ENCODE assay signal across 1 cellular context in the genomic region with DNA sequence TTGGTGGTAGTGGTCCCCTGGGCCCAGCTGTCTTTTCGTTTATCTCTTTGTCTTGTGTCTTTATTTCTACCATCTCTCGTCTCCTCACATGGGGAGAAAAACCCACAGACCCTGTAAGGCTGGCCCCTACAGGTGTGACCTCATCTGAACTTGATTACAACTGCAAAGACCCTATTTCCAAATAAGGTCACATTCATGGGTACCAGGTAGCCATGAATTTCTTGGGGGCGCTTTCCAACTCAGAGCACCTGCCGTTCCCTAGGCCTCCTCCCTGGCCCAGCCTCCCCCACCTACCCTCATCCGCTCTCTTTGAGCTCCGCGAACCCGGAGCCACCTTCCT.
TF ChIP-seq lines count a peak whose summit lies in the region.

No MANE protein-coding gene starts in this region.

TF ChIP-seq in K562, 482 proteins besides CTCF, POLR2A, EP300 and RAD21 (continued from another document):
- TF ChIP-seq, protein P1, sequence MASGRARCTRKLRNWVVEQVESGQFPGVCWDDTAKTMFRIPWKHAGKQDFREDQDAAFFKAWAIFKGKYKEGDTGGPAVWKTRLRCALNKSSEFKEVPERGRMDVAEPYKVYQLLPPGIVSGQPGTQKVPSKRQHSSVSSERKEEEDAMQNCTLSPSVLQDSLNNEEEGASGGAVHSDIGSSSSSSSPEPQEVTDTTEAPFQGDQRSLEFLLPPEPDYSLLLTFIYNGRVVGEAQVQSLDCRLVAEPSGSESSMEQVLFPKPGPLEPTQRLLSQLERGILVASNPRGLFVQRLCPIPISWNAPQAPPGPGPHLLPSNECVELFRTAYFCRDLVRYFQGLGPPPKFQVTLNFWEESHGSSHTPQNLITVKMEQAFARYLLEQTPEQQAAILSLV (tag; IDR thresholded peaks at IDR 0.05) = no peak
- TF ChIP-seq ZNF232 (CRISPR knock-in tag; IDR thresholded peaks at IDR 0.05) = no peak
- TF ChIP-seq, protein P2, sequence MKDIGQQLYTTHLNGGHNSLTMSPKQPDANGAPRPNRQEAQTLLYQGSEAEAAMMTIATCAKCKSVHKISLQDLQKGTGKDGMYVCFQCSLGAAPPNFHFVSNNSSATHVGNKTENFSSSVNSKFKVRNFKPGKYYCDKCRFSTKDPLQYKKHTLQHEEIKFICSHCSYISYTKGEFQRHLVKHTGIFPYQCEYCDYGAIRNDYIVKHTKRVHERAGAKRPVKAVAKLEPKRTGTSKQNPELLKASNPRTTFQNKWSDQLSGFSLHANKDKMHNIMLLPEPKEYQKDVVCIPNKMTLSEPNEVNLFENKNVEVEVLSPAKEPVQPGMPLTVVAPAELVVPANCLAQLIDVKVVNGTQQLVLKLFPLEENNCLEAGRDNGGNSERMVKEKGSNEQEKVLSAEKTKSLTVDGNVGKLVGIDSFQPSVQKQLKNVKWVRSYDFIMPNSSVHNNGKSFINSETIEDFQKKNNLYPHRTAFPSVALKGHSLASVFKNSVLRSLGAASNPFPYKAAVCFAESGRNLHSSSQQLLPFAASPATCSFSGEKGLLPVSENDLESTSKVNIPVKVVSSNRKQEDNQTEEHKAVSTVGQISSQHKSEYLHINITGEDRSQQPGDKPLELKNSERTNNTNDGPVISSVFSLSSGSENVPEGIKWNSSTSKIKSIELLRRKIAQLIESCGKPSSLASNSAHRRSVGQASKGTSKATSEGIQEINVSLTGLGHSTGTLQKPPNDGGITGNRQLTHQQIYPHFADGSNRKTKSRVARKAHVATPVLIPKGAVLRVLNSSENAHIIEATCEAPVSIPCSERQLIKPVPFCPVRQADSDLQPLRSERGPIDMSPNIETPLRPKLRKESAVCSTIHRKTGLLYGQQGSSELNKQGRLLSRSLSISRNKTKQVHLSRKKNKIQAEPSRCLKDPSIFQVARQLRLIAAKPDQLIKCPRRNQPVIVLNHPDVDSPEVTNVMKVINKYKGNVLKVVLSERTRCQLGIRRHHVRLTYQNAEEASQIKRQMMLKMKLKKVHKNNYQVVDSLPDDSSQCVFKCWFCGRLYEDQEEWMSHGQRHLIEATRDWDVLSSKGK (CRISPR knock-in tag; IDR thresholded peaks at IDR 0.05) = no peak
- TF ChIP-seq, protein P3, sequence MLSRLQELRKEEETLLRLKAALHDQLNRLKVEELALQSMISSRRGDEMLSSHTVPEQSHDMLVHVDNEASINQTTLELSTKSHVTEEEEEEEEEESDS (CRISPR knock-in tag; IDR thresholded peaks at IDR 0.05) = no peak
- TF ChIP-seq ATF7 (IDR thresholded peaks at IDR 0.05) = peak; percentile 30; the same call in 1 of the 2 replicates
- no peak for TF ChIP-seq FOXP1 (CRISPR knock-in tag; IDR thresholded peaks at IDR 0.05)
- 0 out of 2 replicates have a peak, but pooled peaks have one; percentile 6 for TF ChIP-seq DPF2 (IDR thresholded peaks at IDR 0.05)
- TF ChIP-seq, protein P4, sequence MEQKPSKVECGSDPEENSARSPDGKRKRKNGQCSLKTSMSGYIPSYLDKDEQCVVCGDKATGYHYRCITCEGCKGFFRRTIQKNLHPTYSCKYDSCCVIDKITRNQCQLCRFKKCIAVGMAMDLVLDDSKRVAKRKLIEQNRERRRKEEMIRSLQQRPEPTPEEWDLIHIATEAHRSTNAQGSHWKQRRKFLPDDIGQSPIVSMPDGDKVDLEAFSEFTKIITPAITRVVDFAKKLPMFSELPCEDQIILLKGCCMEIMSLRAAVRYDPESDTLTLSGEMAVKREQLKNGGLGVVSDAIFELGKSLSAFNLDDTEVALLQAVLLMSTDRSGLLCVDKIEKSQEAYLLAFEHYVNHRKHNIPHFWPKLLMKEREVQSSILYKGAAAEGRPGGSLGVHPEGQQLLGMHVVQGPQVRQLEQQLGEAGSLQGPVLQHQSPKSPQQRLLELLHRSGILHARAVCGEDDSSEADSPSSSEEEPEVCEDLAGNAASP (IDR thresholded peaks at IDR 0.05) = 0 out of 2 replicates have a peak, but pooled peaks have one; percentile 32
- no peak for TF ChIP-seq ARID2 (IDR thresholded peaks at IDR 0.05)
- no peak for TF ChIP-seq HNRNPH1 (optimal IDR thresholded peaks at IDR 0.05; ENCODE audit: low read depth, low read length)
TF ChIP-seq in K562: peak in this region for 4.
